Comparison of ENCODE assay signal across 38 cellular contexts in genomic region chr13:24717217-24717616, GRCh38. TPM values are rescaled to one million over a fixed set of nuclear protein-coding genes. Genes with fewer than 3 reads are reported as not detected.
"Had no signal": no experiment of that assay in that cellular context is flagged by ENCODE, and none has a peak within 500 bp of the region (broad histone marks: within the 10 kb centered on the region; RNA-seq: fewer than 3 reads in every experiment).

No MANE protein-coding gene starts in this region.

- H3K27ac Mint-ChIP-seq: activated B cell treated with CpG ODN at 0.5 μM for 24 hours; activated CD4-positive, alpha-beta memory T cell treated with anti-CD3 and anti-CD28 coated beads for 36 hours; activated CD4-positive, alpha-beta T cell treated with anti-CD3 and anti-CD28 coated beads, Interleukin-2, amount 10 ng/mL, durations not matched to agents 24 days and 14 days; activated CD8-positive, alpha-beta T cell treated with anti-CD3 and anti-CD28 coated beads for 36 hours; activated naive CD4-positive, alpha-beta T cell treated with anti-CD3 and anti-CD28 coated beads for 36 hours; activated naive CD4-positive, alpha-beta T cell treated with anti-CD3 and anti-CD28 coated beads, Interleukin-2, amount 50 U/mL, for 72 hours; activated naive CD8-positive, alpha-beta T cell treated with anti-CD3 and anti-CD28 coated beads for 36 hours; activated T-cell treated with anti-CD3 and anti-CD28 coated beads, Interleukin-2, amount 50 U/mL, for 72 hours; activated T-helper 1 cell treated with anti-CD3 and anti-CD28 coated beads, Interleukin-12 subunit alpha, Interleukin-12 subunit beta, Interleukin-2, Interleukin-4 antibody, amounts not matched to agents 30 ng/mL and 10 ng/mL and 1 ng/mL, durations not matched to agents 14 hours and 24 hours and 36 hours; activated T-helper 17 cell treated with anti-CD3 and anti-CD28 coated beads, Interleukin-2, amount 50 U/mL, for 72 hours; T-helper 1 cell treated with Interleukin-12 subunit alpha and Interleukin-12 subunit beta and Interleukin-4 antibody, amounts not matched to agents 30 μg/mL and 1 μg/mL, for 36 hours; T-helper 2 cell treated with Interferon-gamma antibody and Interleukin-4, amounts not matched to agents 5 μg/mL and 100 μg/mL, for 36 hours had no signal

- H3K4me1 ChIP-seq: breast epithelium had no signal

- H3K27ac ChIP-seq: adrenal gland, body of pancreas, brain microvascular endothelial cell, breast epithelium, VCaP had no signal

- DNase-seq: activated B cell treated with CpG ODN at 0.5 μM for 24 hours; activated CD4-positive, alpha-beta memory T cell treated with anti-CD3 and anti-CD28 coated beads for 36 hours; activated CD4-positive, alpha-beta T cell treated with anti-CD3 and anti-CD28 coated beads for 4 hours; activated CD4-positive, alpha-beta T cell treated with anti-CD3 and anti-CD28 coated beads, Interleukin-2, amount 10 ng/mL, durations not matched to agents 24 days and 14 days; activated CD4-positive, alpha-beta T cell treated with anti-CD3 and anti-CD28 coated beads, Interleukin-2, amount 50 U/mL, for 1 hour; activated CD4-positive, alpha-beta T cell treated with anti-CD3 and anti-CD28 coated beads, Interleukin-2, amount 50 U/mL, for 4 hours; activated CD4-positive, CD25-positive, alpha-beta regulatory T cell treated with anti-CD3 and anti-CD28 coated beads, Interleukin-2, amount 50 U/mL, for 72 hours; activated CD8-positive, alpha-beta memory T cell treated with anti-CD3 and anti-CD28 coated beads, Interleukin-2, amount 50 U/mL, for 4 hours; activated CD8-positive, alpha-beta T cell treated with anti-CD3 and anti-CD28 coated beads for 36 hours; activated effector memory CD4-positive, alpha-beta T cell treated with anti-CD3 and anti-CD28 coated beads, Interleukin-2, amount 50 U/mL, for 16 hours; activated gamma-delta T cell treated with Interleukin-2 at 50 U/mL for 16 hours; activated naive CD4-positive, alpha-beta T cell; activated naive CD4-positive, alpha-beta T cell treated with anti-CD3 and anti-CD28 coated beads for 36 hours; activated naive CD4-positive, alpha-beta T cell treated with anti-CD3 and anti-CD28 coated beads, Interleukin-2, amount 50 U/mL, for 16 hours; activated naive CD8-positive, alpha-beta T cell treated with anti-CD3 and anti-CD28 coated beads for 36 hours; activated T-cell treated with anti-CD3 and anti-CD28 coated beads for 4 hours; activated T-cell treated with anti-CD3 and anti-CD28 coated beads, Interleukin-2, amount 50 U/mL, for 1 hour; activated T-cell treated with anti-CD3 and anti-CD28 coated beads, Interleukin-2, amount 50 U/mL, for 4 hours; activated T-cell treated with anti-CD3 and anti-CD28 coated beads, Interleukin-2, amount 50 U/mL, for 72 hours; adrenal gland; amniotic stem cell; aorta; body of pancreas; brain microvascular endothelial cell; central memory CD4-positive, alpha-beta T cell; T-helper 2 cell; T-helper 9 cell had no signal

- H3K36me3 ChIP-seq: adrenal gland, brain microvascular endothelial cell, breast epithelium had no signal

- FAIRE-seq: astrocyte, TTC549 had no signal

- H3K4me1 Mint-ChIP-seq: activated B cell treated with CpG ODN at 0.5 μM for 24 hours; activated T-helper 17 cell treated with anti-CD3 and anti-CD28 coated beads, Interleukin-2, amount 50 U/mL, for 72 hours had no signal

- ATAC-seq: activated CD8-positive, alpha-beta T cell treated with anti-CD3 and anti-CD28 coated beads for 36 hours; activated naive CD4-positive, alpha-beta T cell treated with anti-CD3 and anti-CD28 coated beads, Interleukin-2, amount 50 U/mL, for 72 hours; activated T-cell treated with anti-CD3 and anti-CD28 coated beads, Interleukin-2, amount 50 U/mL, for 4 hours; activated T-cell treated with anti-CD3 and anti-CD28 coated beads, Interleukin-2, amount 50 U/mL, for 72 hours; activated T-helper 17 cell treated with anti-CD3 and anti-CD28 coated beads, Interleukin-2, amount 50 U/mL, for 72 hours; body of pancreas had no signal

- H3K36me3 Mint-ChIP-seq: activated CD4-positive, alpha-beta memory T cell treated with anti-CD3 and anti-CD28 coated beads for 36 hours; activated naive CD4-positive, alpha-beta T cell treated with anti-CD3 and anti-CD28 coated beads, Interleukin-2, amount 50 U/mL, for 72 hours; activated naive CD8-positive, alpha-beta T cell treated with anti-CD3 and anti-CD28 coated beads for 36 hours had no signal

- H3K27me3 ChIP-seq: adrenal gland, body of pancreas, brain microvascular endothelial cell, breast epithelium had no signal

- H3K9me3 ChIP-seq: adrenal gland, body of pancreas, breast epithelium had no signal

- H3K9me3 Mint-ChIP-seq: activated B cell treated with CpG ODN at 0.5 μM for 24 hours; activated CD4-positive, alpha-beta memory T cell treated with anti-CD3 and anti-CD28 coated beads for 36 hours; activated CD4-positive, alpha-beta T cell treated with anti-CD3 and anti-CD28 coated beads, Interleukin-2, amount 10 ng/mL, durations not matched to agents 24 days and 14 days; activated CD8-positive, alpha-beta T cell treated with anti-CD3 and anti-CD28 coated beads for 36 hours; activated naive CD4-positive, alpha-beta T cell treated with anti-CD3 and anti-CD28 coated beads for 36 hours; activated naive CD4-positive, alpha-beta T cell treated with anti-CD3 and anti-CD28 coated beads, Interleukin-2, amount 50 U/mL, for 72 hours; activated naive CD8-positive, alpha-beta T cell treated with anti-CD3 and anti-CD28 coated beads for 36 hours; activated T-cell treated with anti-CD3 and anti-CD28 coated beads, Interleukin-2, amount 50 U/mL, for 4 hours; activated T-cell treated with anti-CD3 and anti-CD28 coated beads, Interleukin-2, amount 50 U/mL, for 72 hours; activated T-helper 1 cell treated with anti-CD3 and anti-CD28 coated beads, Interleukin-12 subunit alpha, Interleukin-12 subunit beta, Interleukin-2, Interleukin-4 antibody, amounts not matched to agents 30 ng/mL and 10 ng/mL and 1 ng/mL, durations not matched to agents 14 hours and 24 hours and 36 hours; activated T-helper 17 cell treated with anti-CD3 and anti-CD28 coated beads, Interleukin-2, amount 50 U/mL, for 72 hours; T-helper 1 cell treated with Interleukin-12 subunit alpha and Interleukin-12 subunit beta and Interleukin-4 antibody, amounts not matched to agents 30 μg/mL and 1 μg/mL, for 36 hours; T-helper 2 cell treated with Interferon-gamma antibody and Interleukin-4, amounts not matched to agents 5 μg/mL and 100 μg/mL, for 36 hours had no signal

- H3K4me3 Mint-ChIP-seq: activated B cell treated with CpG ODN at 0.5 μM for 24 hours; activated CD4-positive, alpha-beta memory T cell treated with anti-CD3 and anti-CD28 coated beads for 36 hours; activated CD4-positive, alpha-beta T cell treated with anti-CD3 and anti-CD28 coated beads, Interleukin-2, amount 10 ng/mL, durations not matched to agents 24 days and 14 days; activated CD8-positive, alpha-beta T cell treated with anti-CD3 and anti-CD28 coated beads for 36 hours; activated naive CD4-positive, alpha-beta T cell treated with anti-CD3 and anti-CD28 coated beads for 36 hours; activated naive CD8-positive, alpha-beta T cell treated with anti-CD3 and anti-CD28 coated beads for 36 hours; activated T-cell treated with anti-CD3 and anti-CD28 coated beads, Interleukin-2, amount 50 U/mL, for 4 hours; activated T-cell treated with anti-CD3 and anti-CD28 coated beads, Interleukin-2, amount 50 U/mL, for 72 hours; activated T-helper 1 cell treated with anti-CD3 and anti-CD28 coated beads, Interleukin-12 subunit alpha, Interleukin-12 subunit beta, Interleukin-2, Interleukin-4 antibody, amounts not matched to agents 30 ng/mL and 10 ng/mL and 1 ng/mL, durations not matched to agents 14 hours and 24 hours and 36 hours; activated T-helper 17 cell treated with anti-CD3 and anti-CD28 coated beads, Interleukin-2, amount 50 U/mL, for 72 hours; T-helper 1 cell treated with Interleukin-12 subunit alpha and Interleukin-12 subunit beta and Interleukin-4 antibody, amounts not matched to agents 30 μg/mL and 1 μg/mL, for 36 hours; T-helper 2 cell treated with Interferon-gamma antibody and Interleukin-4, amounts not matched to agents 5 μg/mL and 100 μg/mL, for 36 hours had no signal

- H3K4me3 ChIP-seq: adrenal gland, body of pancreas, breast epithelium had no signal

RNA-seq across cellular contexts. Expression of gene ATP12A, which starts 37.0 kb away (rescaled TPM):
- total RNA-seq: activated B cell treated with CpG ODN at 0.5 μM for 24 hours, aorta, astrocyte, breast epithelium, cardiac septum had no signal
- polyA plus RNA-seq: adrenal gland had no signal

RNA-seq across cellular contexts. Expression of gene RNF17, which starts 46.8 kb away (rescaled TPM):
- total RNA-seq: activated B cell treated with CpG ODN at 0.5 μM for 24 hours; activated CD4-positive, alpha-beta memory T cell treated with anti-CD3 and anti-CD28 coated beads for 36 hours; activated CD4-positive, alpha-beta T cell treated with anti-CD3 and anti-CD28 coated beads, Interleukin-2, amount 10 ng/mL, durations not matched to agents 24 days and 14 days; activated CD8-positive, alpha-beta memory T cell treated with anti-CD3 and anti-CD28 coated beads for 36 hours; activated CD8-positive, alpha-beta T cell treated with anti-CD3 and anti-CD28 coated beads for 36 hours; activated naive CD4-positive, alpha-beta T cell treated with anti-CD3 and anti-CD28 coated beads for 36 hours; activated naive CD8-positive, alpha-beta T cell treated with anti-CD3 and anti-CD28 coated beads for 36 hours; activated T-cell treated with anti-CD3 and anti-CD28 coated beads, Interleukin-2, amount 50 U/mL, for 4 hours; activated T-helper 1 cell treated with anti-CD3 and anti-CD28 coated beads, Interleukin-12 subunit alpha, Interleukin-12 subunit beta, Interleukin-2, Interleukin-4 antibody, amounts not matched to agents 30 ng/mL and 10 ng/mL and 1 ng/mL, durations not matched to agents 14 hours and 24 hours and 36 hours; adrenal gland; astrocyte; cardiac septum had no signal
- polyA plus RNA-seq: adrenal gland, aorta had no signal
